Comparison of ENCODE assay signal across 8 cellular contexts in genomic region chr12:6872073-6873048, GRCh38. TPM values are rescaled to one million over a fixed set of nuclear protein-coding genes. Genes with fewer than 3 reads are reported as not detected.
DNase-seq lines count a peak whose midpoint lies in the region; ATAC-seq and TF ChIP-seq lines count a peak whose summit lies in the region.

No MANE protein-coding gene starts in this region.

- H3K9me3 ChIP-seq in CD8-positive, alpha-beta T cell (ENCODE audit: low read length), result no peaks in the 10 kb centered on the region
- H3K9me3 ChIP-seq in iPS-20b (ENCODE audit: insufficient read depth, low read depth, low read length) (no peaks in the 10 kb centered on the region), skeletal muscle tissue (ENCODE audit: control insufficient read depth in 3 of 3, low read length in 3 of 3) (no peaks in the 10 kb centered on the region)

- intact Hi-C loops in CD8-positive, alpha-beta T cell (cut with DNase I, micrococcal nuclease), result loop anchor here (1.0 to 5.0 kb wide), 14 partner anchors 19 to 765 kb away; partner anchors contain the start of genes EMG1 (in 2 of the 2), ENO2 (in 2 of the 2), LPCAT3 (in 2 of the 2) and LRRC23 (in 2 of the 2)

- H3K4me3 ChIP-seq in CD8-positive, alpha-beta T cell (ENCODE audit: low read depth, low read length), result peak overlapping the region; percentile 99
- H3K4me3 ChIP-seq in brain microvascular endothelial cell (ENCODE audit: low read depth, low read length) (peak overlapping the region; percentile 84), iPS-20b (ENCODE audit: low read length) (peak overlapping the region; percentile 96), skeletal muscle tissue (ENCODE audit: low read length in 3 of 3) (peak overlapping the region; percentile 80 to 88 (median 84))

- no peaks in the 10 kb centered on the region for H3K27me3 ChIP-seq in CD8-positive, alpha-beta T cell (ENCODE audit: insufficient read depth, low read length)
- H3K27me3 ChIP-seq in brain microvascular endothelial cell (replicated peaks), result no peaks in the 10 kb centered on the region
- H3K27me3 ChIP-seq in iPS-20b (ENCODE audit: insufficient read depth, low read length), result no peaks in the 10 kb centered on the region
- no peaks in the 10 kb centered on the region for H3K27me3 ChIP-seq in skeletal muscle tissue (ENCODE audit: control insufficient read depth in 3 of 3, insufficient read depth in 3 of 3, low read length in 3 of 3)

- H3K4me3 Mint-ChIP-seq in CD8-positive, alpha-beta T cell, result peak overlapping the region; percentile 90

- CTCF ChIA-PET in CD8-positive, alpha-beta T cell (lab: Charles Lee), result interaction anchor here (0.6 to 10.3 kb wide), 46 partner anchors 9 to 306 kb away, joined by 3 to 126 read pairs (median 5); partner anchors contain the start of genes C1RL, CDCA3, COPS7A and ENO2

- peak; percentile 43 for ATAC-seq in CD8-positive, alpha-beta T cell
- ATAC-seq in GM21423 (IDR thresholded peaks at IDR 0.05; ENCODE audit: unreplicated experiment), result peak; percentile 33
- ATAC-seq in HG03457 (IDR thresholded peaks at IDR 0.05; ENCODE audit: unreplicated experiment), result no peak

- peaks cover 35% of the 10 kb centered on the region for H3K36me3 Mint-ChIP-seq in CD8-positive, alpha-beta T cell

- no peaks in the 10 kb centered on the region for H3K27me3 Mint-ChIP-seq in CD8-positive, alpha-beta T cell (ENCODE audit: low read depth)

- peak; percentile 67 to 91 (median 80) for DNase-seq in CD8-positive, alpha-beta T cell
- DNase-seq in NCI-H1092 treated with DMSO at 0.1 percent for 48 hours (lab: John Stamatoyannopoulos, UW) (peak; percentile 54), UCSD-AML1 (lab: John Stamatoyannopoulos, UW; ENCODE audit: unreplicated experiment) (peak; percentile 84), brain microvascular endothelial cell (peak; percentile 46)

- peaks cover 51% of the 10 kb centered on the region for H3K4me1 Mint-ChIP-seq in CD8-positive, alpha-beta T cell (ENCODE audit: low read depth)

- H3K27ac ChIP-seq in CD8-positive, alpha-beta T cell (ENCODE audit: low read depth, low read length), result peak overlapping the region; percentile 83
- H3K27ac ChIP-seq in brain microvascular endothelial cell (no peak overlapping the region), iPS-20b (ENCODE audit: low read length) (peak overlapping the region; percentile 64), skeletal muscle tissue (ENCODE audit: low read depth, low read length) (peak overlapping the region; percentile 74)

- H3K9ac ChIP-seq in iPS-20b (ENCODE audit: low read depth, low read length), result peak overlapping the region; percentile 95
- H3K9ac ChIP-seq in skeletal muscle tissue (ENCODE audit: low read depth in 1 of 3, low read length in 3 of 3), result peak overlapping the region; percentile 83 to 89 (median 88)

- H3K9me3 Mint-ChIP-seq in CD8-positive, alpha-beta T cell, result no peaks in the 10 kb centered on the region

- TF ChIP-seq CTCF in CD8-positive, alpha-beta T cell (IDR thresholded peaks at IDR 0.05), result peak; percentile 91
- peak; percentile 99 for TF ChIP-seq CTCF in brain microvascular endothelial cell (IDR thresholded peaks at IDR 0.05; ENCODE audit: low read depth, low read length, missing control alignments)

- POLR2A ChIA-PET in CD8-positive, alpha-beta T cell (lab: Charles Lee), result interaction anchor here (0.6 to 4.3 kb wide), 31 partner anchors 8 to 420 kb away, joined by 3 to 61 read pairs (median 6); partner anchors contain the start of genes C12orf57, C1RL, CDCA3 and COPS7A

- peaks cover 46% of the 10 kb centered on the region for H3K4me1 ChIP-seq in CD8-positive, alpha-beta T cell (ENCODE audit: insufficient read depth, low read length)
- 0 out of 2 replicates have a peak, but pooled peaks cover 5% of the 10 kb centered on the region for H3K4me1 ChIP-seq in iPS-20b (ENCODE audit: insufficient read depth, low read length)
- H3K4me1 ChIP-seq in skeletal muscle tissue (ENCODE audit: control insufficient read depth in 3 of 3, insufficient read depth in 3 of 3, low read length in 3 of 3), result peaks cover 48 to 56% (median 56%) of the 10 kb centered on the region in 3 donors

- peaks cover 17% of the 10 kb centered on the region for H3K36me3 ChIP-seq in CD8-positive, alpha-beta T cell (ENCODE audit: insufficient read depth, low read length)
- H3K36me3 ChIP-seq in brain microvascular endothelial cell (replicated peaks) (peaks cover 21% of the 10 kb centered on the region), iPS-20b (ENCODE audit: insufficient read depth, low read depth, low read length) (peaks cover 33% of the 10 kb centered on the region), skeletal muscle tissue (ENCODE audit: control insufficient read depth in 3 of 3, insufficient read depth in 3 of 3, low read length in 3 of 3) (peaks cover 23 to 38% (median 34%) of the 10 kb centered on the region in 3 donors)

- H3K27ac Mint-ChIP-seq in CD8-positive, alpha-beta T cell, result peak overlapping the region; percentile 86

- in situ Hi-C loops in brain microvascular endothelial cell (cut with HindIII; ENCODE audit: low pct_ligation_motif_present, low sequenced_read_pairs), result no loop called here

RNA-seq across cellular contexts. Expression of gene SPSB2, which starts 0.7 kb away (rescaled TPM):
- 1 to 10 TPM; 2.6 to 3.0 TPM for total RNA-seq in CD8-positive, alpha-beta T cell
- total RNA-seq in skeletal muscle tissue, result 3.1 TPM

RNA-seq across cellular contexts. Expression of gene TPI1, which starts 5.0 kb away (rescaled TPM):
- total RNA-seq in CD8-positive, alpha-beta T cell, result 10 to 100 TPM; 59.6 to 64.0 TPM
- total RNA-seq in skeletal muscle tissue, result 1,878 TPM

RNA-seq across cellular contexts. Expression of gene USP5, which starts 20.4 kb away (rescaled TPM):
- total RNA-seq in CD8-positive, alpha-beta T cell, result 10 to 100 TPM; 24.0 to 25.9 TPM
- 61.6 TPM for total RNA-seq in skeletal muscle tissue

RNA-seq across cellular contexts. Expression of gene CDCA3, which starts 21.3 kb away (rescaled TPM):
- under 1 TPM; 0.61 to 0.92 TPM for total RNA-seq in CD8-positive, alpha-beta T cell
- 3.1 TPM for total RNA-seq in skeletal muscle tissue

RNA-seq across cellular contexts. Expression of gene GNB3, which starts 31.6 kb away (rescaled TPM):
- 1 to 10 TPM in 1 of 2 experiments, under 1 TPM in 1; 0.49 to 1.0 TPM for total RNA-seq in CD8-positive, alpha-beta T cell
- total RNA-seq in skeletal muscle tissue, result 3.7 TPM

Comparison
In these comparisons a context has a peak if more than half of its experiments do, and no peak if none do; other contexts are left out.
1. RNA of gene TPI1, which starts 5.0 kb away (total RNA-seq): 1,878 TPM in skeletal muscle tissue (single experiment); 59.6 to 64.0 TPM in CD8-positive, alpha-beta T cell; every median in the first group is over 10 times any median in the second.
2. Peak in every context shown above with its lines, with median percentiles within 50 percentile points of each other: DNase-seq and H3K4me3 ChIP-seq.